1 cellular context compared by ENCODE assay signal in genomic region chr5:87267574-87268125, GRCh38.
TF ChIP-seq lines count a peak whose summit lies in the region.

TSS of gene RASA1 (plus strand) at chr5:87267883. CDS start at chr5:87268452, 569 bp downstream.

TF ChIP-seq in HepG2, 621 proteins besides CTCF, POLR2A, EP300 and RAD21 (continued from another document and continues in another):
- TF ChIP-seq ZSCAN29 (CRISPR knock-in tag; conservative IDR thresholded peaks at IDR 0.05) (0 out of 2 replicates have a peak, but pooled peaks have one; percentile 28), ZNF609 (CRISPR knock-in tag; IDR thresholded peaks at IDR 0.05; ENCODE audit: borderline replicate concordance) (0 out of 2 replicates have a peak, but pooled peaks have one; percentile 30), THYN1 (CRISPR knock-in tag; IDR thresholded peaks at IDR 0.05; ENCODE audit: borderline replicate concordance, low read depth) (no peak), TOE1 (CRISPR knock-in tag; IDR thresholded peaks at IDR 0.05) (no peak), ZNF264 (CRISPR knock-in tag; IDR thresholded peaks at IDR 0.05) (no peak), EED (CRISPR knock-in tag; IDR thresholded peaks at IDR 0.05) (no peak), ZNF18 (CRISPR knock-in tag; IDR thresholded peaks at IDR 0.05; ENCODE audit: insufficient replicate concordance) (no peak), MXD3 (CRISPR knock-in tag; IDR thresholded peaks at IDR 0.05) (0 out of 2 replicates have a peak, but pooled peaks have one; percentile 65), REST (IDR thresholded peaks at IDR 0.05; ENCODE audit: borderline replicate concordance in 1 of 2, low read depth in 1 of 2, low read length in 2 of 2) (no peak), SRY (CRISPR knock-in tag; IDR thresholded peaks at IDR 0.05) (peak; percentile 47; the same call in 1 of the 2 replicates), REPIN1 (CRISPR knock-in tag; IDR thresholded peaks at IDR 0.05; ENCODE audit: borderline replicate concordance, low read depth) (peak; percentile 58; the same call in 1 of the 2 replicates), ZFP62 (CRISPR knock-in tag; IDR thresholded peaks at IDR 0.05) (no peak), ZFX (CRISPR knock-in tag; IDR thresholded peaks at IDR 0.05; ENCODE audit: low read depth) (peak; percentile 5; the same call in 1 of the 2 replicates), TFDP2 (CRISPR knock-in tag; IDR thresholded peaks at IDR 0.05) (peak; percentile 73), ZFP36L2 (CRISPR knock-in tag; IDR thresholded peaks at IDR 0.05) (no peak), ZBTB34 (CRISPR knock-in tag; IDR thresholded peaks at IDR 0.05) (no peak), MBNL3 (CRISPR knock-in tag; conservative IDR thresholded peaks at IDR 0.05) (no peak), FIP1L1 (IDR thresholded peaks at IDR 0.05; ENCODE audit: borderline replicate concordance, insufficient read depth, low read depth, low read length) (no peak), ZNF574 (CRISPR knock-in tag; IDR thresholded peaks at IDR 0.05) (0 out of 2 replicates have a peak, but pooled peaks have one; percentile 13), SALL2 (CRISPR knock-in tag; IDR thresholded peaks at IDR 0.05) (peak; percentile 71; the same call in 1 of the 2 replicates), ZNF354B (CRISPR knock-in tag; IDR thresholded peaks at IDR 0.05) (no peak), ZSCAN30 (CRISPR knock-in tag; IDR thresholded peaks at IDR 0.05) (no peak), THAP9 (CRISPR knock-in tag; IDR thresholded peaks at IDR 0.05; ENCODE audit: borderline replicate concordance) (no peak), SIN3A (IDR thresholded peaks at IDR 0.05; ENCODE audit: borderline replicate concordance, low read depth, low read length) (0 out of 2 replicates have a peak, but pooled peaks have one; percentile 20), MXD1 (CRISPR knock-in tag; IDR thresholded peaks at IDR 0.05) (no peak), NFYC (CRISPR knock-in tag; IDR thresholded peaks at IDR 0.05) (no peak), ZNF749 (CRISPR knock-in tag; IDR thresholded peaks at IDR 0.05; ENCODE audit: borderline replicate concordance) (no peak; the same call in 1 of the 2 replicates), ZKSCAN5 (CRISPR knock-in tag; IDR thresholded peaks at IDR 0.05) (no peak), ZBTB46 (CRISPR knock-in tag; IDR thresholded peaks at IDR 0.05; ENCODE audit: borderline replicate concordance) (no peak), ZNF747 (CRISPR knock-in tag; IDR thresholded peaks at IDR 0.05; ENCODE audit: borderline replicate concordance) (no peak), ZC3H4 (CRISPR knock-in tag; IDR thresholded peaks at IDR 0.05; ENCODE audit: borderline replicate concordance) (no peak), THAP11 (CRISPR knock-in tag; IDR thresholded peaks at IDR 0.05) (peak; percentile 55), NFE2L1 (CRISPR knock-in tag; IDR thresholded peaks at IDR 0.05; ENCODE audit: borderline replicate concordance) (no peak), ZNF12 (CRISPR knock-in tag; IDR thresholded peaks at IDR 0.05) (no peak), ZNF10 (CRISPR knock-in tag; IDR thresholded peaks at IDR 0.05; ENCODE audit: borderline replicate concordance, low read depth) (no peak)
